Comparison of ENCODE assay signal across 8 cellular contexts in genomic region chr6:162856885-162857284, GRCh38.
DNase-seq lines count a peak whose midpoint lies in the region; ATAC-seq, FAIRE-seq and TF ChIP-seq lines count a peak whose summit lies in the region.

No MANE protein-coding gene starts in this region.

- H3K4me2 ChIP-seq in HepG2 (ENCODE audit: low read depth, low read length) = peak overlapping the region; percentile 54

- WGBS in HepG2 (ENCODE audit: low lambda C conversion rate) = 32% methylated on average over 7 of the region's 7 CpGs

- TF ChIP-seq CTCF in HFF-Myc (IDR thresholded peaks at IDR 0.05; ENCODE audit: low read depth, low read length, missing control alignments) (peak; percentile 63), HepG2 (CRISPR knock-in tag; IDR thresholded peaks at IDR 0.05) (peak; percentile 73)

- H3K27me3 ChIP-seq in HepG2 (ENCODE audit: control insufficient read depth in 1 of 2, insufficient read depth in 2 of 2, low read length in 2 of 2) = no peaks in the 10 kb centered on the region

- no peak overlapping the region for H3K9ac ChIP-seq in HepG2 (ENCODE audit: insufficient read depth, low read depth, low read length)

- intact Hi-C loops in HepG2 (cut with micrococcal nuclease; ENCODE audit: unreplicated experiment) = loop anchor here (2.0 to 5.0 kb wide), 3 partner anchors 560 to 1250 kb away; no protein-coding TSS in a partner anchor

- H3K9me3 ChIP-seq in HepG2 (ENCODE audit: low read length) = no peaks in the 10 kb centered on the region

- no peak for TF ChIP-seq POLR2A in HepG2 (IDR thresholded peaks at IDR 0.05; ENCODE audit: insufficient read depth in 1 of 2, low read depth in 2 of 2, low read length in 2 of 2)

- H3K27ac ChIP-seq in HepG2 (ENCODE audit: extremely low read length, insufficient read depth, low read length) = no peak overlapping the region

- CTCF ChIA-PET in HepG2 (lab: Yijun Ruan, JAX; ENCODE audit: low intra/inter-chr PET ratio, low total read pairs) = no interaction called here

- no peak overlapping the region for H2AFZ ChIP-seq in HepG2 (ENCODE audit: low read length)

- H4K20me1 ChIP-seq in HepG2 (ENCODE audit: insufficient read depth, low read length) = no peaks in the 10 kb centered on the region

- no peaks in the 10 kb centered on the region for H3K36me3 ChIP-seq in HepG2 (replicated peaks in 1 of 2; ENCODE audit: control insufficient read depth in 1 of 2, insufficient read depth in 2 of 2, low read length in 2 of 2)

- no peak for TF ChIP-seq EP300 in HepG2 (IDR thresholded peaks at IDR 0.05; ENCODE audit: low read depth in 2 of 2, low read length in 2 of 2)
- no peak for TF ChIP-seq EP300 in HepG2 (CRISPR knock-in tag; IDR thresholded peaks at IDR 0.05; ENCODE audit: borderline replicate concordance)

- peak; percentile 56 for TF ChIP-seq RAD21 in HepG2 (CRISPR knock-in tag; IDR thresholded peaks at IDR 0.05)

- BruUV-seq in HepG2 (replicated peaks; lab: Mats Ljungman, UMichigan) = no TSS peak

- H3K79me2 ChIP-seq in HepG2 (ENCODE audit: insufficient read depth, low read length) = no peaks in the 10 kb centered on the region

- H3K4me3 ChIP-seq in HFF-Myc (replicated peaks; ENCODE audit: low read depth, low read length) (0 out of 2 replicates have a peak overlapping the region, but pooled peaks have one; percentile 7), HepG2 (replicated peaks in 1 of 3; ENCODE audit: insufficient read depth in 1 of 3, low read depth in 2 of 3, low read length in 3 of 3) (no peak overlapping the region)

- FAIRE-seq in HepG2 (lab: Jason Lieb, UNC) (peak; percentile 98), urothelium cell line (lab: Jason Lieb, UNC) (no peak)

- ATAC-seq in HepG2 = peak; percentile 98
- ATAC-seq in HG03354 (IDR thresholded peaks at IDR 0.05; ENCODE audit: poor library complexity, severe bottlenecking, unreplicated experiment) = no peak
- ATAC-seq in GM19463 (IDR thresholded peaks at IDR 0.05; ENCODE audit: unreplicated experiment) = no peak
- ATAC-seq in GM21786 (IDR thresholded peaks at IDR 0.05; ENCODE audit: unreplicated experiment) = no peak

- DNase-seq in HFF-Myc (ENCODE audit: extremely low read depth, low read depth) = peak; percentile 75
- DNase-seq in NCI-H82 (lab: John Stamatoyannopoulos, UW) = peak; percentile 94
- peak; percentile 17 to 48 for DNase-seq in dermis microvascular lymphatic vessel endothelial cell (ENCODE audit: low read depth in 2 of 2)
- DNase-seq in HepG2 (ENCODE audit: low spot score) = peak; percentile 64
- peak; percentile 71 for DNase-seq in urothelium cell line (ENCODE audit: low spot score)

- in situ Hi-C loops in HepG2 (cut with HindIII; ENCODE audit: extremely low pct_ligation_motif_present, low pct_unique_long_range_greater_than_20kb) = no loop called here

- H3K4me1 ChIP-seq in HepG2 (ENCODE audit: insufficient read depth, low read length) = no peaks in the 10 kb centered on the region

- POLR2A ChIA-PET in HepG2 (lab: Yijun Ruan, JAX) = no interaction called here

TF ChIP-seq in HepG2, 621 proteins besides CTCF, POLR2A, EP300 and RAD21 (continues in another document):
- TF ChIP-seq SMYD3 (CRISPR knock-in tag; IDR thresholded peaks at IDR 0.05) (no peak), NFIB (CRISPR knock-in tag; IDR thresholded peaks at IDR 0.05; ENCODE audit: borderline replicate concordance) (no peak), HMGXB4 (CRISPR knock-in tag; IDR thresholded peaks at IDR 0.05; ENCODE audit: borderline replicate concordance in 1 of 2, low read depth in 1 of 2) (peak in 1 of 2 experiments; percentile 38; a peak in 1 of 4 replicates), ZNF407 (CRISPR knock-in tag; IDR thresholded peaks at IDR 0.05; ENCODE audit: not compliant biosample characterization) (no peak), ZBTB46 (CRISPR knock-in tag; IDR thresholded peaks at IDR 0.05; ENCODE audit: borderline replicate concordance) (no peak), ZNF775 (CRISPR knock-in tag; IDR thresholded peaks at IDR 0.05; ENCODE audit: borderline replicate concordance) (no peak), ZBTB8A (CRISPR knock-in tag; IDR thresholded peaks at IDR 0.05; ENCODE audit: borderline replicate concordance, low read depth) (no peak), PPARG (CRISPR knock-in tag; conservative IDR thresholded peaks at IDR 0.05) (peak; percentile 41; the same call in 1 of the 2 replicates), MTA3 (CRISPR knock-in tag; IDR thresholded peaks at IDR 0.05) (no peak), ZSCAN20 (CRISPR knock-in tag; IDR thresholded peaks at IDR 0.05; ENCODE audit: borderline replicate concordance) (no peak), ZNF678 (CRISPR knock-in tag; IDR thresholded peaks at IDR 0.05) (no peak), KAT8 (CRISPR knock-in tag; IDR thresholded peaks at IDR 0.05) (0 out of 2 replicates have a peak, but pooled peaks have one; percentile 20)

Comparison
In these comparisons a context has a peak if more than half of its experiments do, and no peak if none do; other contexts are left out.
1. DNase-seq: peak in every context shown above with its lines; median percentile 94 in NCI-H82; 75 in HFF-Myc; 71 in urothelium cell line; 64 in HepG2; 32 in dermis microvascular lymphatic vessel endothelial cell.